In genomic region chr13:50846861-50847475, GRCh38 we compare ENCODE assay signal across 12 cellular contexts. TPM values are rescaled to one million over a fixed set of nuclear protein-coding genes. Genes with fewer than 3 reads are reported as not detected.
"Had no signal": no experiment of that assay in that cellular context is flagged by ENCODE, and none has a peak within 500 bp of the region (broad histone marks: within the 10 kb centered on the region; RNA-seq: fewer than 3 reads in every experiment).

No MANE protein-coding gene starts in this region.

- DNase-seq: activated CD4-positive, CD25-positive, alpha-beta regulatory T cell; activated T-cell treated with anti-CD3 and anti-CD28 coated beads, Interleukin-2, amount 50 U/mL, for 72 hours; left cardiac atrium; naive thymus-derived CD4-positive, alpha-beta T cell; tibial artery had no signal

- H3K27ac Mint-ChIP-seq: activated T-cell treated with anti-CD3 and anti-CD28 coated beads, Interleukin-2, amount 50 U/mL, for 72 hours had no signal

- ATAC-seq: activated T-cell treated with anti-CD3 and anti-CD28 coated beads, Interleukin-2, amount 50 U/mL, for 72 hours; left cardiac atrium; naive thymus-derived CD4-positive, alpha-beta T cell had no signal

- FAIRE-seq: colon had no signal

- H3K4me3 Mint-ChIP-seq: activated T-cell treated with anti-CD3 and anti-CD28 coated beads, Interleukin-2, amount 50 U/mL, for 72 hours had no signal

- H3K9me3 Mint-ChIP-seq: activated T-cell treated with anti-CD3 and anti-CD28 coated beads, Interleukin-2, amount 50 U/mL, for 72 hours had no signal

- H3K4me3 ChIP-seq: ascending aorta, esophagus muscularis mucosa, lung, right atrium auricular region, skin epidermis, tibial artery had no signal

RNA-seq across cellular contexts. Expression of gene DLEU7, which starts 3.5 kb away (rescaled TPM):
- total RNA-seq: activated T-cell treated with anti-CD3 and anti-CD28 coated beads, Interleukin-2, amount 50 U/mL, for 72 hours; ascending aorta; fibroblast of villous mesenchyme had no signal
- polyA plus RNA-seq: naive thymus-derived CD4-positive, alpha-beta T cell had no signal
